ENCODE assay signal across 1 cellular context in the genomic region with DNA sequence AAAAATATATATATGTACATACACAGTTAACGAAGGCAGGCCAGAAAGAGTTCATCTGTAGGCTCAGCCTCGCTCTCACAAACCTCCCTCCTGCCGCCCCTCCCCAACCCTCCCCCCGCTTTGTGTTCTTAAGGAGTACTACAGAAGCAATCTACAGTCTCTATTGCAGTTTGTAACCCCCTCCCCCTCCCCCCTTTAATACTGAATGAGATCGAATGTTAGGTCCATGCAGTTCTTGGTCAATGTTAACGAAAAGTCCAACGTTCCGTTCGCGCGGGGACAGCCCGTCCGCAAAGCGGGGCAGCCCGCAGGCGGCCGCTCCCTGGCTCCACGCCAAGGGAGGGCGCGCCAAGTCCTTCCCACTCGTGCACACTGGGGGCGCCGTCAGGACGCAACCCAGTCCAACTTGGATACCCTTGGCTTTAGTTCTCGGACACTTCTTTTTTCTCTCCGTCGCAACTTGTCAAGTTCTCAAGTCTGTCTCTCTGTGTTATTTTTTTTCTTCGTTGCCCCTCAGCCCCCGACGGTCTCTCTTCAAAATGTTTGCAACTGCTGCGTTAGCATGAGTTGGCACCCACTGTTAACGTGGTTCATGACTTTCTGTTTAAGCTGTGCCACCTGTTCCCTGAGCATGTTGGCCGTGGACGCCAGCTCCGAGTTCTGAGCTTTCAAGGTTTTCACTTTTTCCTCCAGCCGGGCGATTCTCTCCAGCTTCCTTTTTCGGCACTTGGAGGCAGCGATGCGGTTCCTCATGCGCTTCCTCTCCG.
A peak's percentile ranks its signal among the peaks of the same experiment; 100 is the strongest.
TF ChIP-seq lines count a peak whose summit lies in the region.

No MANE protein-coding gene starts in this region.

TF ChIP-seq in K562, 482 proteins besides CTCF, POLR2A, EP300 and RAD21 (continued from another document and continues in another):
- TF ChIP-seq ZBTB43 (CRISPR knock-in tag; IDR thresholded peaks at IDR 0.05) (peak; percentile 14; the same call in 1 of the 2 replicates), ELF2 (CRISPR knock-in tag; IDR thresholded peaks at IDR 0.05) (no peak), MAZ (CRISPR knock-in tag; conservative IDR thresholded peaks at IDR 0.05 in 1 of 2, IDR thresholded peaks at IDR 0.05 in 1 of 2) (peak in 1 of 2 experiments; percentile 53; a peak in 1 of 4 replicates), ZNF408 (CRISPR knock-in tag; IDR thresholded peaks at IDR 0.05; ENCODE audit: low read depth) (no peak), HMGN3 (IDR thresholded peaks at IDR 0.05; ENCODE audit: borderline replicate concordance, extremely low read depth, insufficient read length, low read depth, low read length) (peak; percentile 78), BRF2 (IDR thresholded peaks at IDR 0.05; ENCODE audit: borderline replicate concordance, insufficient read depth, insufficient read length) (no peak), CBX3 (IDR thresholded peaks at IDR 0.05; ENCODE audit: borderline replicate concordance in 1 of 2, low read length in 2 of 2) (no peak; a peak in 1 of 3 replicates), RBFOX2 (IDR thresholded peaks at IDR 0.05; ENCODE audit: low read depth, low read length) (peak; percentile 72), CHD2 (IDR thresholded peaks at IDR 0.05; ENCODE audit: low read depth, low read length) (0 out of 2 replicates have a peak, but pooled peaks have one; percentile 10), TEAD2 (tag; IDR thresholded peaks at IDR 0.05) (no peak), FOXA3 (CRISPR knock-in tag; conservative IDR thresholded peaks at IDR 0.05 in 1 of 2, IDR thresholded peaks at IDR 0.05 in 1 of 2) (no peak), IRF1 (CRISPR knock-in tag; IDR thresholded peaks at IDR 0.05; ENCODE audit: borderline replicate concordance) (0 out of 2 replicates have a peak, but pooled peaks have one; percentile 27), NFIX (CRISPR knock-in tag; IDR thresholded peaks at IDR 0.05; ENCODE audit: low read depth) (peak; percentile 56; the same call in 1 of the 2 replicates), CREM (IDR thresholded peaks at IDR 0.05; ENCODE audit: low read depth) (peak; percentile 7; the same call in 1 of the 2 replicates), SUPT5H (IDR thresholded peaks at IDR 0.05) (peak; percentile 18), CHD1 (IDR thresholded peaks at IDR 0.05; ENCODE audit: low read length) (peak; percentile 31), HLTF (IDR thresholded peaks at IDR 0.05) (0 out of 2 replicates have a peak, but pooled peaks have one; percentile 12), SP2 (IDR thresholded peaks at IDR 0.05; ENCODE audit: extremely low read depth, low read depth, low read length, poor library complexity, severe bottlenecking) (no peak), ZSCAN29 (IDR thresholded peaks at IDR 0.05) (no peak), CBX1 (IDR thresholded peaks at IDR 0.05; ENCODE audit: low read depth) (no peak; the same call in 1 of the 2 replicates), ZBTB7A (IDR thresholded peaks at IDR 0.05; ENCODE audit: borderline replicate concordance, control insufficient read depth, low read depth, low read length) (0 out of 2 replicates have a peak, but pooled peaks have one; percentile 34), ZNF224 (CRISPR knock-in tag; IDR thresholded peaks at IDR 0.05) (no peak), PCBP1 (IDR thresholded peaks at IDR 0.05; ENCODE audit: low read depth, low read length, poor library complexity, severe bottlenecking) (no peak), GATAD2A (IDR thresholded peaks at IDR 0.05) (no peak), NCOA1 (IDR thresholded peaks at IDR 0.05; ENCODE audit: low read depth) (peak; percentile 52; the same call in 1 of the 2 replicates), BCOR (IDR thresholded peaks at IDR 0.05) (peak; percentile 68; the same call in 1 of the 2 replicates), RBM34 (IDR thresholded peaks at IDR 0.05; ENCODE audit: borderline replicate concordance, insufficient read depth, low read length) (no peak), DIDO1 (tag; IDR thresholded peaks at IDR 0.05; ENCODE audit: low read depth) (no peak), THAP7 (CRISPR knock-in tag; IDR thresholded peaks at IDR 0.05) (no peak), E2F3 (CRISPR knock-in tag; IDR thresholded peaks at IDR 0.05) (0 out of 2 replicates have a peak, but pooled peaks have one; percentile 31), MED1 (CRISPR knock-in tag; IDR thresholded peaks at IDR 0.05; ENCODE audit: borderline replicate concordance) (no peak), ASH1L (IDR thresholded peaks at IDR 0.05; ENCODE audit: borderline replicate concordance, low read depth, partially characterized antibody) (no peak), MAFG (tag; conservative IDR thresholded peaks at IDR 0.05) (0 out of 2 replicates have a peak, but pooled peaks have one; percentile 27), ZBTB17 (CRISPR knock-in tag; IDR thresholded peaks at IDR 0.05) (no peak), SPI1 (IDR thresholded peaks at IDR 0.05; ENCODE audit: borderline replicate concordance, low read depth, low read length) (peak; percentile 45; the same call in 1 of the 2 replicates), POLR2G (IDR thresholded peaks at IDR 0.05; ENCODE audit: low read depth, low read length) (peak; percentile 73; the same call in 1 of the 2 replicates), SMARCA5 (IDR thresholded peaks at IDR 0.05) (peak; percentile 66; the same call in 1 of the 2 replicates), ZSCAN32 (CRISPR knock-in tag; IDR thresholded peaks at IDR 0.05) (no peak), TRIM24 (IDR thresholded peaks at IDR 0.05) (no peak), DACH1 (IDR thresholded peaks at IDR 0.05; ENCODE audit: partially characterized antibody) (no peak), KLF13 (tag; IDR thresholded peaks at IDR 0.05; ENCODE audit: borderline replicate concordance, low read depth) (no peak), MYNN (IDR thresholded peaks at IDR 0.05) (0 out of 2 replicates have a peak, but pooled peaks have one; percentile 15), MYNN (CRISPR knock-in tag; IDR thresholded peaks at IDR 0.05) (no peak), NBN (IDR thresholded peaks at IDR 0.05; ENCODE audit: low read depth) (0 out of 2 replicates have a peak, but pooled peaks have one; percentile 39), KDM1A (IDR thresholded peaks at IDR 0.05) (peak in 1 of 2 experiments; percentile 85; a peak in 1 of 4 replicates), POLR2AphosphoS2 (IDR thresholded peaks at IDR 0.05; ENCODE audit: low read length) (no peak), RBM22 (IDR thresholded peaks at IDR 0.05; ENCODE audit: low read depth, low read length, poor library complexity, severe bottlenecking) (peak; percentile 79), TAF1 (IDR thresholded peaks at IDR 0.05; ENCODE audit: control insufficient read depth, extremely low read depth, insufficient read depth, low read length, severe bottlenecking) (no peak), GATAD2B (IDR thresholded peaks at IDR 0.05; ENCODE audit: borderline replicate concordance) (no peak)
- TF ChIP-seq, protein P1, sequence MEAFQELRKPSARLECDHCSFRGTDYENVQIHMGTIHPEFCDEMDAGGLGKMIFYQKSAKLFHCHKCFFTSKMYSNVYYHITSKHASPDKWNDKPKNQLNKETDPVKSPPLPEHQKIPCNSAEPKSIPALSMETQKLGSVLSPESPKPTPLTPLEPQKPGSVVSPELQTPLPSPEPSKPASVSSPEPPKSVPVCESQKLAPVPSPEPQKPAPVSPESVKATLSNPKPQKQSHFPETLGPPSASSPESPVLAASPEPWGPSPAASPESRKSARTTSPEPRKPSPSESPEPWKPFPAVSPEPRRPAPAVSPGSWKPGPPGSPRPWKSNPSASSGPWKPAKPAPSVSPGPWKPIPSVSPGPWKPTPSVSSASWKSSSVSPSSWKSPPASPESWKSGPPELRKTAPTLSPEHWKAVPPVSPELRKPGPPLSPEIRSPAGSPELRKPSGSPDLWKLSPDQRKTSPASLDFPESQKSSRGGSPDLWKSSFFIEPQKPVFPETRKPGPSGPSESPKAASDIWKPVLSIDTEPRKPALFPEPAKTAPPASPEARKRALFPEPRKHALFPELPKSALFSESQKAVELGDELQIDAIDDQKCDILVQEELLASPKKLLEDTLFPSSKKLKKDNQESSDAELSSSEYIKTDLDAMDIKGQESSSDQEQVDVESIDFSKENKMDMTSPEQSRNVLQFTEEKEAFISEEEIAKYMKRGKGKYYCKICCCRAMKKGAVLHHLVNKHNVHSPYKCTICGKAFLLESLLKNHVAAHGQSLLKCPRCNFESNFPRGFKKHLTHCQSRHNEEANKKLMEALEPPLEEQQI (IDR thresholded peaks at IDR 0.05), result no peak
- TF ChIP-seq, protein P2, sequence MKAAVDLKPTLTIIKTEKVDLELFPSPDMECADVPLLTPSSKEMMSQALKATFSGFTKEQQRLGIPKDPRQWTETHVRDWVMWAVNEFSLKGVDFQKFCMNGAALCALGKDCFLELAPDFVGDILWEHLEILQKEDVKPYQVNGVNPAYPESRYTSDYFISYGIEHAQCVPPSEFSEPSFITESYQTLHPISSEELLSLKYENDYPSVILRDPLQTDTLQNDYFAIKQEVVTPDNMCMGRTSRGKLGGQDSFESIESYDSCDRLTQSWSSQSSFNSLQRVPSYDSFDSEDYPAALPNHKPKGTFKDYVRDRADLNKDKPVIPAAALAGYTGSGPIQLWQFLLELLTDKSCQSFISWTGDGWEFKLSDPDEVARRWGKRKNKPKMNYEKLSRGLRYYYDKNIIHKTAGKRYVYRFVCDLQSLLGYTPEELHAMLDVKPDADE (conservative IDR thresholded peaks at IDR 0.05; ENCODE audit: control insufficient read depth, low read depth, low read length), result no peak
- TF ChIP-seq, protein P3, sequence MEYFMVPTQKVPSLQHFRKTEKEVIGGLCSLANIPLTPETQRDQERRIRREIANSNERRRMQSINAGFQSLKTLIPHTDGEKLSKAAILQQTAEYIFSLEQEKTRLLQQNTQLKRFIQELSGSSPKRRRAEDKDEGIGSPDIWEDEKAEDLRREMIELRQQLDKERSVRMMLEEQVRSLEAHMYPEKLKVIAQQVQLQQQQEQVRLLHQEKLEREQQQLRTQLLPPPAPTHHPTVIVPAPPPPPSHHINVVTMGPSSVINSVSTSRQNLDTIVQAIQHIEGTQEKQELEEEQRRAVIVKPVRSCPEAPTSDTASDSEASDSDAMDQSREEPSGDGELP (CRISPR knock-in tag; IDR thresholded peaks at IDR 0.05; ENCODE audit: borderline replicate concordance), result peak; percentile 42
- TF ChIP-seq, protein P4, sequence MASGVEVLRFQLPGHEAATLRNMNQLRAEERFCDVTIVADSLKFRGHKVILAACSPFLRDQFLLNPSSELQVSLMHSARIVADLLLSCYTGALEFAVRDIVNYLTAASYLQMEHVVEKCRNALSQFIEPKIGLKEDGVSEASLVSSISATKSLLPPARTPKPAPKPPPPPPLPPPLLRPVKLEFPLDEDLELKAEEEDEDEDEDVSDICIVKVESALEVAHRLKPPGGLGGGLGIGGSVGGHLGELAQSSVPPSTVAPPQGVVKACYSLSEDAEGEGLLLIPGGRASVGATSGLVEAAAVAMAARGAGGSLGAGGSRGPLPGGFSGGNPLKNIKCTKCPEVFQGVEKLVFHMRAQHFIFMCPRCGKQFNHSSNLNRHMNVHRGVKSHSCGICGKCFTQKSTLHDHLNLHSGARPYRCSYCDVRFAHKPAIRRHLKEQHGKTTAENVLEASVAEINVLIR (CRISPR knock-in tag; IDR thresholded peaks at IDR 0.05), result no peak
- TF ChIP-seq, protein P5, sequence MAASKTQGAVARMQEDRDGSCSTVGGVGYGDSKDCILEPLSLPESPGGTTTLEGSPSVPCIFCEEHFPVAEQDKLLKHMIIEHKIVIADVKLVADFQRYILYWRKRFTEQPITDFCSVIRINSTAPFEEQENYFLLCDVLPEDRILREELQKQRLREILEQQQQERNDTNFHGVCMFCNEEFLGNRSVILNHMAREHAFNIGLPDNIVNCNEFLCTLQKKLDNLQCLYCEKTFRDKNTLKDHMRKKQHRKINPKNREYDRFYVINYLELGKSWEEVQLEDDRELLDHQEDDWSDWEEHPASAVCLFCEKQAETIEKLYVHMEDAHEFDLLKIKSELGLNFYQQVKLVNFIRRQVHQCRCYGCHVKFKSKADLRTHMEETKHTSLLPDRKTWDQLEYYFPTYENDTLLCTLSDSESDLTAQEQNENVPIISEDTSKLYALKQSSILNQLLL (CRISPR knock-in tag; IDR thresholded peaks at IDR 0.05; ENCODE audit: borderline replicate concordance), result no peak
- TF ChIP-seq, protein P6, sequence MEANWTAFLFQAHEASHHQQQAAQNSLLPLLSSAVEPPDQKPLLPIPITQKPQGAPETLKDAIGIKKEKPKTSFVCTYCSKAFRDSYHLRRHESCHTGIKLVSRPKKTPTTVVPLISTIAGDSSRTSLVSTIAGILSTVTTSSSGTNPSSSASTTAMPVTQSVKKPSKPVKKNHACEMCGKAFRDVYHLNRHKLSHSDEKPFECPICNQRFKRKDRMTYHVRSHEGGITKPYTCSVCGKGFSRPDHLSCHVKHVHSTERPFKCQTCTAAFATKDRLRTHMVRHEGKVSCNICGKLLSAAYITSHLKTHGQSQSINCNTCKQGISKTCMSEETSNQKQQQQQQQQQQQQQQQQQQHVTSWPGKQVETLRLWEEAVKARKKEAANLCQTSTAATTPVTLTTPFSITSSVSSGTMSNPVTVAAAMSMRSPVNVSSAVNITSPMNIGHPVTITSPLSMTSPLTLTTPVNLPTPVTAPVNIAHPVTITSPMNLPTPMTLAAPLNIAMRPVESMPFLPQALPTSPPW (CRISPR knock-in tag; IDR thresholded peaks at IDR 0.05), result peak; percentile 76
